8 cellular contexts compared by ENCODE assay signal in the genomic region with DNA sequence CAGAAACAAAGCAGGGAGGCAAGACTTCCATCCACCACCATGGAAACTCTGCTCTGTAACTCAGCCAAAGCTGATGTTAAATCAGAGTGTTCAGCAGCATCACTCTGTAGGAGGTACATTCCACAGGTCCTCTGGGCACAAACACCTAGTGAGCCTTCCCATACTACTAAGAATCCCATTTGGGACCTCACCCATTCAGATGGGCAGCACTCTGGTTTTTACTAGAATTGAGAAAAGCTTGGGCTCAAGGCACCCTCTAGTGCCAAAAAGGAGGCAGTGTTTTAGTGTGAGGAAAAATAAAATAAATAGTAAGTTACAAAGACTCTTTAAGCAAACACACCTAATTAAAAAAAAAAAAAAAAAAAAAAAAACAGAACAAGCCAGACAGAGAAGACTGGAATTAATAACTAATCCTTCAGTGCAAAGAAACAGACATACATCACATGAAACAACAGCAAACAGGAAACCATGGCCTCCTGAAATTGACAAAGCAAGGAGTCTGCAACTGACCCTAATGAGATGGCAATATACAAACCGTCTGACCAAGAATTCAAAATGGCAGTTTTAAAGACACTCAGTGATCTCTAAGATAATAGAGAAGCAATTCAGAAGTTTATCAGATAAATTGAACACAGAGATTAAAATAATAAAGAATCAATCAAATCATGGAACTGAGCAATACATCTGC.
DNase-seq lines count a peak whose midpoint lies in the region; ATAC-seq, FAIRE-seq and TF ChIP-seq lines count a peak whose summit lies in the region.
"Had no signal": no experiment of that assay in that cellular context is flagged by ENCODE, and none has a peak within 500 bp of the region (broad histone marks: within the 10 kb centered on the region; RNA-seq: fewer than 3 reads in every experiment).

No MANE protein-coding gene starts in this region.

- H3K27ac Mint-ChIP-seq in activated CD8-positive, alpha-beta T cell treated with anti-CD3 and anti-CD28 coated beads, Interleukin-2, amount 10 ng/mL, durations not matched to agents 7 days and 5 days, result peak overlapping the region; percentile 73

- no peak overlapping the region for H4K8ac ChIP-seq in mesenchymal stem cell (ENCODE audit: low read length)

- peaks cover 6% of the 10 kb centered on the region for H3K9me3 Mint-ChIP-seq in activated CD8-positive, alpha-beta T cell treated with anti-CD3 and anti-CD28 coated beads, Interleukin-2, amount 10 ng/mL, durations not matched to agents 7 days and 5 days (ENCODE audit: insufficient read depth)

- H3K4ac ChIP-seq in mesenchymal stem cell (ENCODE audit: low read depth in 1 of 2, low read length in 2 of 2), result no peak overlapping the region

- H3K4me2 ChIP-seq in mesenchymal stem cell (ENCODE audit: low read length, poor library complexity, severe bottlenecking), result no peak overlapping the region

- H3K9ac ChIP-seq in mesenchymal stem cell (ENCODE audit: low read length), result no peak overlapping the region

- H3K27me3 Mint-ChIP-seq in activated CD8-positive, alpha-beta T cell treated with anti-CD3 and anti-CD28 coated beads, Interleukin-2, amount 10 ng/mL, durations not matched to agents 7 days and 5 days (ENCODE audit: low read depth), result peaks cover 3% of the 10 kb centered on the region

- no peak for FAIRE-seq in RCC 7860 (lab: Jason Lieb, UNC)
- FAIRE-seq: urothelium cell line had no signal

- H3K36me3 ChIP-seq in mesenchymal stem cell (ENCODE audit: control insufficient read depth in 1 of 2, insufficient read depth in 2 of 2, low read depth in 1 of 2, low read length in 2 of 2) (no peaks in the 10 kb centered on the region), esophagus muscularis mucosa (peaks cover 0 to 5% (median 0%) of the 10 kb centered on the region in 4 donors)

- H2AK5ac ChIP-seq in mesenchymal stem cell (ENCODE audit: low read length, severe bottlenecking), result no peak overlapping the region

- H3K9me3 ChIP-seq in mesenchymal stem cell (ENCODE audit: control insufficient read depth, low read length) (peaks cover 12% of the 10 kb centered on the region), esophagus muscularis mucosa (peaks cover 0 to 14% (median 6%) of the 10 kb centered on the region in 4 donors)

- H2BK5ac ChIP-seq in mesenchymal stem cell (ENCODE audit: low read depth, low read length, poor library complexity, severe bottlenecking), result no peak overlapping the region

- no peak overlapping the region for H2AFZ ChIP-seq in mesenchymal stem cell (ENCODE audit: low read depth, low read length)

- no peak overlapping the region for H2BK15ac ChIP-seq in mesenchymal stem cell (ENCODE audit: low read depth, poor library complexity, severe bottlenecking)

- H3K4me1 ChIP-seq in mesenchymal stem cell (ENCODE audit: control insufficient read depth, insufficient read depth, low read depth, low read length) (no peaks in the 10 kb centered on the region), esophagus muscularis mucosa (no peaks in the 10 kb centered on the region)

- peak; percentile 37 for ATAC-seq in HG02798 (IDR thresholded peaks at IDR 0.05; ENCODE audit: poor library complexity, unreplicated experiment)
- peak; percentile 64 for ATAC-seq in activated CD8-positive, alpha-beta T cell treated with anti-CD3 and anti-CD28 coated beads, Interleukin-2, amount 10 ng/mL, durations not matched to agents 7 days and 5 days

- WGBS in mesenchymal stem cell, result no CpG with 5 or more reads among the region's 1 CpG
- WGBS in esophagus muscularis mucosa, result 52% methylated on average over 1 of the region's 1 CpG

- no peak overlapping the region for H3K4me3 ChIP-seq in mesenchymal stem cell (ENCODE audit: insufficient read depth in 1 of 2, low read depth in 1 of 2, low read length in 2 of 2)
- no peak overlapping the region for H3K4me3 ChIP-seq in esophagus muscularis mucosa

- CTCF ChIA-PET in activated CD8-positive, alpha-beta T cell treated with anti-CD3 and anti-CD28 coated beads, Interleukin-2, amount 10 ng/mL, durations not matched to agents 7 days and 5 days (lab: Charles Lee), result interaction anchor here (0.7 to 6.2 kb wide), 15 partner anchors 9 to 608 kb away, joined by 3 to 137 read pairs (median 6); a partner anchor contains a TSS

- H2BK12ac ChIP-seq in mesenchymal stem cell (ENCODE audit: low read length in 2 of 2), result no peak overlapping the region

- TF ChIP-seq EP300 in esophagus muscularis mucosa (IDR thresholded peaks at IDR 0.05), result no peak

- H3K27ac ChIP-seq in mesenchymal stem cell (ENCODE audit: low read length, poor library complexity, severe bottlenecking) (no peak overlapping the region), esophagus muscularis mucosa (replicated peaks in 1 of 4) (no peak overlapping the region)

- H3K4me1 Mint-ChIP-seq in activated CD8-positive, alpha-beta T cell treated with anti-CD3 and anti-CD28 coated beads, Interleukin-2, amount 10 ng/mL, durations not matched to agents 7 days and 5 days (ENCODE audit: low read depth), result peaks cover 18% of the 10 kb centered on the region

- H3K36me3 Mint-ChIP-seq in activated CD8-positive, alpha-beta T cell treated with anti-CD3 and anti-CD28 coated beads, Interleukin-2, amount 10 ng/mL, durations not matched to agents 7 days and 5 days (ENCODE audit: low read depth), result peaks cover 2% of the 10 kb centered on the region

- peak; percentile 42 for TF ChIP-seq CTCF in GM12872 (IDR thresholded peaks at IDR 0.05; ENCODE audit: insufficient read depth, low read depth, low read length)
- peak in 1 of 3 experiments; percentile 2 for TF ChIP-seq CTCF in esophagus muscularis mucosa (IDR thresholded peaks at IDR 0.05)

- DNase-seq in activated CD8-positive, alpha-beta T cell treated with anti-CD3 and anti-CD28 coated beads, Interleukin-2, amount 10 ng/mL, durations not matched to agents 7 days and 5 days, result no peak
- DNase-seq in mesenchymal stem cell (peak; percentile 34), amniotic stem cell (lab: John Stamatoyannopoulos, UW) (no peak), RCC 7860 (ENCODE audit: low spot score) (no peak), esophagus muscularis mucosa (ENCODE audit: extremely low spot score) (no peak)

- intact Hi-C loops in esophagus muscularis mucosa (cut with DNase I), result no loop called here

- no peak overlapping the region for H4K91ac ChIP-seq in mesenchymal stem cell (ENCODE audit: low read length)

- no peak for TF ChIP-seq POLR2A in esophagus muscularis mucosa (IDR thresholded peaks at IDR 0.05; ENCODE audit: low read depth)

- H3K27me3 ChIP-seq in mesenchymal stem cell (ENCODE audit: control insufficient read depth in 1 of 2, insufficient read depth in 1 of 2, low read length in 2 of 2) (no peaks in the 10 kb centered on the region), esophagus muscularis mucosa (no peaks in the 10 kb centered on the region)

- no peak overlapping the region for H3K23ac ChIP-seq in mesenchymal stem cell (ENCODE audit: low read length in 2 of 2)

- peak overlapping the region; percentile 72 for H3K4me3 Mint-ChIP-seq in activated CD8-positive, alpha-beta T cell treated with anti-CD3 and anti-CD28 coated beads, Interleukin-2, amount 10 ng/mL, durations not matched to agents 7 days and 5 days

- no peak overlapping the region for H3K14ac ChIP-seq in mesenchymal stem cell (ENCODE audit: low read length in 2 of 2)

- no peaks in the 10 kb centered on the region for H3K79me1 ChIP-seq in mesenchymal stem cell (replicated peaks; ENCODE audit: low read length, poor library complexity, severe bottlenecking)

- no peak overlapping the region for H3K18ac ChIP-seq in mesenchymal stem cell (ENCODE audit: low read depth in 1 of 2, low read length in 2 of 2)

- no peak overlapping the region for H2BK120ac ChIP-seq in mesenchymal stem cell (ENCODE audit: low read depth, low read length)

- POLR2A ChIA-PET in activated CD8-positive, alpha-beta T cell treated with anti-CD3 and anti-CD28 coated beads, Interleukin-2, amount 10 ng/mL, durations not matched to agents 7 days and 5 days (lab: Charles Lee), result interaction anchor here (1.4 to 1.8 kb wide), 2 partner anchors 12 to 35 kb away, joined by 3 read pairs; no protein-coding TSS in a partner anchor
